17 cellular contexts compared by ENCODE assay signal in genomic region chr1:237005674-237006073, GRCh38. TPM values are rescaled to one million over a fixed set of nuclear protein-coding genes. Genes with fewer than 3 reads are reported as not detected.
DNase-seq lines count a peak whose midpoint lies in the region; ATAC-seq, FAIRE-seq and TF ChIP-seq lines count a peak whose summit lies in the region.
"Had no signal": no experiment of that assay in that cellular context is flagged by ENCODE, and none has a peak within 500 bp of the region (broad histone marks: within the 10 kb centered on the region; RNA-seq: fewer than 3 reads in every experiment).

No MANE protein-coding gene starts in this region.

- intact Hi-C loops in K562 (cut with micrococcal nuclease) = no loop called here
- intact Hi-C loops in transverse colon (cut with DNase I; ENCODE audit: low total_unique reads) = no loop called here
- intact Hi-C loops in lower lobe of right lung (cut with DNase I) = no loop called here

- CTCF ChIA-PET in HEK293 (lab: Yijun Ruan, JAX) = interaction anchor here (0.6 to 0.8 kb wide), 2 partner anchors 36 to 372 kb away, joined by 3 read pairs; partner anchors contain the start of gene RYR2
- CTCF ChIA-PET in K562 (lab: Yijun Ruan, JAX; ENCODE audit: low intra/inter-chr PET ratio) = no interaction called here

- in situ Hi-C loops in K562 (cut with MboI) = no loop called here
- in situ Hi-C loops in transverse colon (cut with MboI; ENCODE audit: low pct_ligation_motif_present in 1 of 4, low pct_unique_long_range_greater_than_20kb in 1 of 4, low sequenced_read_pairs in 3 of 4) = no loop called here

- no peaks in the 10 kb centered on the region for H3K9me1 ChIP-seq in K562 (ENCODE audit: control insufficient read depth, insufficient read depth, low read length)

- no peak for TF ChIP-seq CTCF in HEK293 (tag by site-specific recombination; IDR thresholded peaks at IDR 0.05)
- TF ChIP-seq CTCF in K562 (IDR thresholded peaks at IDR 0.05 in 2 of 3, conservative IDR thresholded peaks at IDR 0.05 in 1 of 3; ENCODE audit: insufficient read depth in 2 of 3, low read depth in 1 of 3, low read length in 3 of 3) = no peak
- no peak for TF ChIP-seq CTCF in transverse colon (IDR thresholded peaks at IDR 0.05)
- no peak for TF ChIP-seq CTCF in lower lobe of right lung (IDR thresholded peaks at IDR 0.05)

- TF ChIP-seq EP300 in K562 (IDR thresholded peaks at IDR 0.05; ENCODE audit: low read length) = no peak
- no peak for TF ChIP-seq EP300 in transverse colon (IDR thresholded peaks at IDR 0.05; ENCODE audit: low read depth)

- H3K9ac ChIP-seq in K562 (ENCODE audit: insufficient read depth in 1 of 2, low read depth in 2 of 2, low read length in 2 of 2) = no peak overlapping the region
- H3K9ac ChIP-seq: BLaER1 had no signal

- no peak for TF ChIP-seq POLR2A in K562 (conservative IDR thresholded peaks at IDR 0.05)
- no peak for TF ChIP-seq POLR2A in transverse colon (IDR thresholded peaks at IDR 0.05)

- peaks cover 30 to 41% of the 10 kb centered on the region in 2 experiments for H3K27me3 ChIP-seq in K562 (ENCODE audit: control insufficient read depth in 2 of 2, insufficient read depth in 2 of 2, low read length in 2 of 2)
- H3K27me3 ChIP-seq in transverse colon = no peaks in the 10 kb centered on the region
- no peaks in the 10 kb centered on the region for H3K27me3 ChIP-seq in lower lobe of right lung (ENCODE audit: low read depth)
- H3K27me3 ChIP-seq: BLaER1 had no signal

- ATAC-seq in K562 = no peak
- no peak for ATAC-seq in lower lobe of right lung
- no peak for ATAC-seq in HG03159 (IDR thresholded peaks at IDR 0.05; ENCODE audit: unreplicated experiment)
- ATAC-seq: GM23338 had no signal

- no peak for FAIRE-seq in K562 (lab: Jason Lieb, UNC)
- FAIRE-seq: GM18507 had no signal

- no peak overlapping the region for H3K27ac ChIP-seq in HEK293 (ENCODE audit: extremely low read depth, low read depth, low read length)
- H3K27ac ChIP-seq in K562 (ENCODE audit: extremely low read depth, low read depth, low read length) = no peak overlapping the region
- H3K27ac ChIP-seq in transverse colon = no peak overlapping the region
- H3K27ac ChIP-seq in lower lobe of right lung = no peak overlapping the region
- H3K27ac ChIP-seq: BLaER1 had no signal

- no peak overlapping the region for H2AFZ ChIP-seq in K562 (ENCODE audit: low read depth, low read length)
- H2AFZ ChIP-seq: GM23338 had no signal

- H3K4me3 ChIP-seq in HEK293 (ENCODE audit: low read depth, low read length) (no peak overlapping the region), K562 (no peak overlapping the region), transverse colon (no peak overlapping the region), lower lobe of right lung (no peak overlapping the region)
- H3K4me3 ChIP-seq: BLaER1, GM23338 had no signal

- H3K36me3 ChIP-seq in HEK293 (ENCODE audit: control insufficient read depth in 2 of 2, insufficient read depth in 1 of 2, low read length in 2 of 2) (no peaks in the 10 kb centered on the region), K562 (ENCODE audit: control insufficient read depth, insufficient read depth, low read length) (no peaks in the 10 kb centered on the region), transverse colon (no peaks in the 10 kb centered on the region), lower lobe of right lung (no peaks in the 10 kb centered on the region)
- H3K36me3 ChIP-seq: BLaER1 had no signal

- BruUV-seq in K562 (replicated peaks; lab: Mats Ljungman, UMichigan) = no TSS peak

- POLR2A ChIA-PET in HEK293 (lab: Yijun Ruan, JAX) (no interaction called here), K562 (lab: Yijun Ruan, JAX) (no interaction called here)

- H3K4me2 ChIP-seq in K562 (ENCODE audit: insufficient read depth, low read length) = no peak overlapping the region
- H3K4me2 ChIP-seq: BLaER1, GM23338 had no signal

- TF ChIP-seq RAD21 in K562 (CRISPR knock-in tag; conservative IDR thresholded peaks at IDR 0.05 in 1 of 2, IDR thresholded peaks at IDR 0.05 in 1 of 2) = no peak

- H4K20me1 ChIP-seq in K562 (replicated peaks; ENCODE audit: control insufficient read depth, insufficient read depth, low read length) = no peaks in the 10 kb centered on the region
- H4K20me1 ChIP-seq: BLaER1 had no signal

- H3K9me3 ChIP-seq in HEK293 (ENCODE audit: control insufficient read depth, insufficient read depth, low read depth, low read length) (no peaks in the 10 kb centered on the region), K562 (replicated peaks; ENCODE audit: control insufficient read depth, insufficient read depth, low read depth, low read length) (no peaks in the 10 kb centered on the region), transverse colon (no peaks in the 10 kb centered on the region), lower lobe of right lung (no peaks in the 10 kb centered on the region)
- H3K9me3 ChIP-seq: BLaER1 had no signal

- WGBS in K562 (ENCODE audit: insufficient coverage, low coverage, missing lambda C conversion rate) = 0% methylated on average over 2 of the region's 4 CpGs
- WGBS in transverse colon (ENCODE audit: low coverage in 1 of 2), 2 donors = 14 to 39% methylated on average over 1 to 4 of the region's 4 CpGs

- H3K79me2 ChIP-seq in K562 (ENCODE audit: control insufficient read depth, insufficient read depth, low read length) = no peaks in the 10 kb centered on the region

- peak; percentile 19 for DNase-seq in NCI-H748 (lab: John Stamatoyannopoulos, UW; ENCODE audit: unreplicated experiment)
- no peak for DNase-seq in NCI-H748 treated with DMSO at 0.1 percent for 48 hours (lab: John Stamatoyannopoulos, UW)
- no peak for DNase-seq in K562 (ENCODE audit: extremely low read depth in 1 of 4, low spot score in 3 of 4)
- peak; percentile 16 for DNase-seq in transverse colon
- no peak for DNase-seq in lower lobe of right lung
- DNase-seq: 8988T, AML-193, Calu3, DMS 273 treated with DMSO at 0.1 percent for 48 hours, H7 had no signal

- no peaks in the 10 kb centered on the region for H3K4me1 ChIP-seq in HEK293 (ENCODE audit: control insufficient read depth, insufficient read depth, low read length)
- peaks cover 0 to 3% of the 10 kb centered on the region in 2 experiments; a peak in 1 of 5 replicates for H3K4me1 ChIP-seq in K562 (replicated peaks in 1 of 2; ENCODE audit: control insufficient read depth in 2 of 2, insufficient read depth in 2 of 2, low read length in 2 of 2)
- H3K4me1 ChIP-seq in transverse colon = no peaks in the 10 kb centered on the region
- no peaks in the 10 kb centered on the region for H3K4me1 ChIP-seq in lower lobe of right lung
- H3K4me1 ChIP-seq: BLaER1 had no signal

TF ChIP-seq in K562, 482 proteins besides CTCF, POLR2A, EP300 and RAD21 (continues in another document):
- TF ChIP-seq MBD1 (CRISPR knock-in tag; IDR thresholded peaks at IDR 0.05) = no peak

RNA-seq across cellular contexts. Expression of gene MT1HL1, which starts 1.4 kb away (rescaled TPM):
- not detected in 2 replicates for total RNA-seq in K562 (2011; cell fraction: chromatin; rRNA removed; ENCODE audit: low replicate concordance)
- not detected in 2 replicates for total RNA-seq in K562 (2011; cell fraction: nucleolus; rRNA removed)
- total RNA-seq in K562 (2011; cell fraction: nucleoplasm; rRNA removed) = not detected in 2 replicates
- total RNA-seq in K562 (2014; rRNA removed) (not detected in 2 replicates), K562 (2014; rRNA removed; fragmentation: Illumina TruSeq; extraction: Trizol) (not detected in 2 replicates), K562 (2015; rRNA removed; fragmentation: Illumina TruSeq; extraction: Trizol) (not detected in 2 replicates), K562 (2021) (not detected in 2 replicates), transverse colon (not detected), lower lobe of right lung (not detected)
- polyA plus RNA-seq in K562 (2011; rRNA removed) (not detected in 2 replicates), K562 (2014; fragmentation: Illumina TruSeq; extraction: Trizol) (not detected in 2 replicates), K562 (2014; fragmentation: Nextera tagmentation; extraction: Ambion mirVana) (not detected), K562 (2014; rRNA removed) (not detected in 2 replicates)
- polyA plus RNA-seq in K562 (2011; cell fraction: cytosol; rRNA removed) = not detected in 2 replicates
- polyA plus RNA-seq in K562 (2011; cell fraction: nucleus; rRNA removed) = not detected in 2 replicates
- not detected in 2 replicates for polyA plus RNA-seq in K562 (2012)
- not detected in 2 replicates for polyA minus RNA-seq in K562 (2011; rRNA and poly(A)+ RNA removed)
- polyA minus RNA-seq in K562 (2011; cell fraction: cytosol; rRNA and poly(A)+ RNA removed) = not detected in 2 replicates
- polyA minus RNA-seq in K562 (2011; cell fraction: nucleus; rRNA and poly(A)+ RNA removed) = not detected in 2 replicates
- total RNA-seq: Calu3, Daoy, GM23338, H7, HT1080 had no signal
- polyA plus RNA-seq: GM23338 had no signal

RNA-seq across cellular contexts. Expression of gene RYR2, which starts 36.3 kb away (rescaled TPM):
- 0.14 and 0.69 TPM in 2 replicates for total RNA-seq in K562 (2011; cell fraction: chromatin; rRNA removed; ENCODE audit: low replicate concordance)
- 0.17 and 0.26 TPM in 2 replicates for total RNA-seq in K562 (2011; cell fraction: nucleolus; rRNA removed)
- 0.31 and 0.37 TPM in 2 replicates for total RNA-seq in K562 (2011; cell fraction: nucleoplasm; rRNA removed)
- total RNA-seq in K562 (2014; rRNA removed) (0.14 and 0.24 TPM in 2 replicates), K562 (2014; rRNA removed; fragmentation: Illumina TruSeq; extraction: Trizol) (0.26 and 0.33 TPM in 2 replicates), K562 (2015; rRNA removed; fragmentation: Illumina TruSeq; extraction: Trizol) (0.23 and 0.33 TPM in 2 replicates), K562 (2021) (0.13 and 0.18 TPM in 2 replicates), transverse colon (1 to 10 TPM; 1.2 to 7.0 (median 2.5) TPM), lower lobe of right lung (4.8 TPM)
- polyA plus RNA-seq in K562 (2011; rRNA removed) (under 0.01 and 0.07 TPM in 2 replicates), K562 (2014; fragmentation: Illumina TruSeq; extraction: Trizol) (0.13 and 0.17 TPM in 2 replicates), K562 (2014; fragmentation: Nextera tagmentation; extraction: Ambion mirVana) (under 1 TPM; 0.03 to 0.10 TPM), K562 (2014; rRNA removed) (0.42 and 0.47 TPM in 2 replicates)
- under 0.01 TPM in 2 replicates for polyA plus RNA-seq in K562 (2011; cell fraction: cytosol; rRNA removed)
- polyA plus RNA-seq in K562 (2011; cell fraction: nucleus; rRNA removed) = 0.06 TPM in 1 of 2 replicates, not detected in the other
- 0.12 and 0.35 TPM in 2 replicates for polyA plus RNA-seq in K562 (2012)
- 0.03 and 0.21 TPM in 2 replicates for polyA minus RNA-seq in K562 (2011; rRNA and poly(A)+ RNA removed)
- polyA minus RNA-seq in K562 (2011; cell fraction: cytosol; rRNA and poly(A)+ RNA removed) = not detected in 2 replicates
- under 0.01 and 0.13 TPM in 2 replicates for polyA minus RNA-seq in K562 (2011; cell fraction: nucleus; rRNA and poly(A)+ RNA removed)

Comparison
In these comparisons a context has a peak if more than half of its experiments do, and no peak if none do; other contexts are left out.
1. DNase-seq: peak in NCI-H748 (single experiment) and transverse colon (single experiment); none in NCI-H748 treated with DMSO at 0.1 percent for 48 hours (single experiment), K562 (0 of 4) and lower lobe of right lung (single experiment).